ENCODE assay signal across 8 cellular contexts in genomic region chr21:37220981-37221664, GRCh38. TPM values are rescaled to one million over a fixed set of nuclear protein-coding genes. Genes with fewer than 3 reads are reported as not detected.
DNase-seq lines count a peak whose midpoint lies in the region; ATAC-seq, FAIRE-seq and TF ChIP-seq lines count a peak whose summit lies in the region.

No MANE protein-coding gene starts in this region.

- no peak overlapping the region for H3K27ac Mint-ChIP-seq in astrocyte (ENCODE audit: unreplicated experiment)

- peak overlapping the region; percentile 65 for H2AFZ ChIP-seq in astrocyte (ENCODE audit: low read depth, low read length)

- peak overlapping the region; percentile 63 for H3K4me3 ChIP-seq in astrocyte (ENCODE audit: insufficient read depth, low read depth, low read length)

- no peak for FAIRE-seq in astrocyte (lab: Jason Lieb, UNC)

- peak overlapping the region; percentile 67 for H3K9ac ChIP-seq in astrocyte (ENCODE audit: low read length)

- peaks cover 5% of the 10 kb centered on the region for H3K4me1 ChIP-seq in astrocyte (ENCODE audit: insufficient read depth, low read length)

- H3K27me3 Mint-ChIP-seq in astrocyte (ENCODE audit: low read depth, unreplicated experiment) = peaks cover 2% of the 10 kb centered on the region

- ATAC-seq in HG02852 (IDR thresholded peaks at IDR 0.05; ENCODE audit: unreplicated experiment) = peak; percentile 80

- H3K36me3 Mint-ChIP-seq in astrocyte (ENCODE audit: low read depth, unreplicated experiment) = peaks cover 34% of the 10 kb centered on the region

- H3K4me1 Mint-ChIP-seq in astrocyte (ENCODE audit: low read depth, unreplicated experiment) = no peaks in the 10 kb centered on the region

- peak overlapping the region; percentile 71 for H3K4me3 Mint-ChIP-seq in astrocyte (ENCODE audit: unreplicated experiment)

- no peaks in the 10 kb centered on the region for H3K27me3 ChIP-seq in astrocyte (ENCODE audit: insufficient read depth, low read length)

- peaks cover 3% of the 10 kb centered on the region for H3K9me3 ChIP-seq in astrocyte (ENCODE audit: insufficient read depth, low read depth, low read length)

- peak overlapping the region; percentile 86 for H3K4me2 ChIP-seq in astrocyte (ENCODE audit: low read length)

- peak; percentile 90 for DNase-seq in GM13977 (ENCODE audit: low spot score)
- peak; percentile 98 for DNase-seq in NCI-H1694 (lab: John Stamatoyannopoulos, UW)
- peak; percentile 77 to 94 (median 89) for DNase-seq in T-helper 2 cell
- DNase-seq in astrocyte (ENCODE audit: low read depth) = peak; percentile 70
- DNase-seq in hepatic stellate cell (ENCODE audit: low spot score) = peak; percentile 90
- DNase-seq in retina = peak; percentile 96
- no peak for DNase-seq in RKO (ENCODE audit: low spot score)

- peaks cover 3% of the 10 kb centered on the region for H3K9me3 Mint-ChIP-seq in astrocyte (ENCODE audit: unreplicated experiment)

- peak; percentile 69 for TF ChIP-seq CTCF in GM13977 (IDR thresholded peaks at IDR 0.05; ENCODE audit: extremely low read depth, insufficient read depth, missing control alignments)
- peak; percentile 42 for TF ChIP-seq CTCF in astrocyte (IDR thresholded peaks at IDR 0.05; ENCODE audit: insufficient read depth, low read depth, low read length)

- peaks cover 4% of the 10 kb centered on the region for H4K20me1 ChIP-seq in astrocyte (ENCODE audit: insufficient read depth, low read length)

- in situ Hi-C loops in GM13977 (cut with MboI; ENCODE audit: low pct_unique_long_range_greater_than_20kb, low sequenced_read_pairs, unreplicated experiment) = no loop called here

- peak overlapping the region; percentile 17 for H3K27ac ChIP-seq in astrocyte (ENCODE audit: low read depth, low read length)

- H3K79me2 ChIP-seq in astrocyte (ENCODE audit: insufficient read depth, low read length) = no peaks in the 10 kb centered on the region

- peaks cover 11% of the 10 kb centered on the region for H3K36me3 ChIP-seq in astrocyte (ENCODE audit: insufficient read depth, low read length)

RNA-seq across cellular contexts. Expression of gene VPS26C, which starts 46.0 kb away (rescaled TPM):
- 47.2 and 52.9 TPM in 2 replicates for total RNA-seq in astrocyte
